18 cellular contexts compared by ENCODE assay signal in genomic region chr15:88299502-88299901, GRCh38. TPM values are rescaled to one million over a fixed set of nuclear protein-coding genes. Genes with fewer than 3 reads are reported as not detected.
DNase-seq lines count a peak whose midpoint lies in the region; ATAC-seq, FAIRE-seq and TF ChIP-seq lines count a peak whose summit lies in the region.
"Had no signal": no experiment of that assay in that cellular context is flagged by ENCODE, and none has a peak within 500 bp of the region (broad histone marks: within the 10 kb centered on the region; RNA-seq: fewer than 3 reads in every experiment).

No MANE protein-coding gene starts in this region.

- POLR2A ChIA-PET in H1 (lab: Charles Lee; ENCODE audit: partially characterized antibody): no interaction called here

- no peak for FAIRE-seq in H1 (lab: Jason Lieb, UNC)
- FAIRE-seq: A549, HepG2 had no signal

- ATAC-seq in HG03565 (IDR thresholded peaks at IDR 0.05; ENCODE audit: unreplicated experiment): no peak
- ATAC-seq: A549; CD8-positive, alpha-beta T cell; HepG2 had no signal

- H3K4me3 ChIP-seq in H1 (ENCODE audit: extremely low read depth in 1 of 4, insufficient read depth in 2 of 4, low read depth in 3 of 4, low read length in 4 of 4): no peak overlapping the region
- H3K4me3 ChIP-seq in neuronal stem cell (ENCODE audit: low read length in 2 of 2): no peak overlapping the region
- H3K4me3 ChIP-seq in Peyer's patch: no peak overlapping the region
- H3K4me3 ChIP-seq: A549, BLaER1, PC-9 had no signal

- H2BK15ac ChIP-seq in H1 (ENCODE audit: low read length) (no peak overlapping the region), neuronal stem cell (ENCODE audit: low read length) (no peak overlapping the region)

- H3K36me3 ChIP-seq in H1 (ENCODE audit: control insufficient read depth in 2 of 4, insufficient read depth in 4 of 4, low read length in 3 of 4) (no peaks in the 10 kb centered on the region), neuronal stem cell (replicated peaks in 1 of 2; ENCODE audit: control insufficient read depth in 2 of 2, insufficient read depth in 2 of 2, low read length in 2 of 2) (no peaks in the 10 kb centered on the region), Peyer's patch (no peaks in the 10 kb centered on the region)
- H3K36me3 ChIP-seq: BLaER1 had no signal

- WGBS in H1 (ENCODE audit: extremely low coverage in 1 of 2, insufficient coverage in 1 of 2, insufficient read length in 1 of 2, insufficient replicate concordance in 2 of 2, low coverage in 1 of 2, low lambda C conversion rate in 2 of 2, missing lambda C conversion rate in 1 of 2), 2 experiments: 71% methylated on average over 4 of the region's 4 CpGs; no CpG with 5 or more reads in 1 of the 2 experiments
- WGBS in neuronal stem cell (ENCODE audit: extremely low coverage in 2 of 2, insufficient read length in 2 of 2, insufficient replicate concordance in 1 of 2), 2 donors: no CpG with 5 or more reads among the region's 4 CpGs

- H3K4me2 ChIP-seq in H1 (ENCODE audit: insufficient read depth in 1 of 2, low read depth in 2 of 2, low read length in 2 of 2) (no peak overlapping the region; a peak in 1 of 4 replicates), neuronal stem cell (ENCODE audit: insufficient read depth, low read length, poor library complexity, severe bottlenecking) (no peak overlapping the region)
- H3K4me2 ChIP-seq: A549, BLaER1, PC-9 had no signal

- H3K4ac ChIP-seq in H1 (replicated peaks; ENCODE audit: insufficient read length, low read depth, low read length): no peak overlapping the region
- no peak overlapping the region for H3K4ac ChIP-seq in neuronal stem cell (ENCODE audit: low read length)

- H3K27me3 ChIP-seq in H1 (replicated peaks in 1 of 4; ENCODE audit: control insufficient read depth in 3 of 4, extremely low read depth in 1 of 4, insufficient read depth in 3 of 4, low read length in 3 of 4): no peaks in the 10 kb centered on the region
- no peaks in the 10 kb centered on the region for H3K27me3 ChIP-seq in neuronal stem cell (ENCODE audit: control insufficient read depth in 3 of 3, insufficient read depth in 3 of 3, low read depth in 1 of 3, low read length in 3 of 3)
- H3K27me3 ChIP-seq in Peyer's patch: no peaks in the 10 kb centered on the region
- H3K27me3 ChIP-seq: BLaER1 had no signal

- H2AFZ ChIP-seq in H1 (ENCODE audit: low read length) (0 out of 2 replicates have a peak overlapping the region, but pooled peaks have one; percentile 8), neuronal stem cell (ENCODE audit: low read length) (no peak overlapping the region)
- H2AFZ ChIP-seq: PC-9 had no signal

- H3K79me2 ChIP-seq in H1 (ENCODE audit: control insufficient read depth in 1 of 2, insufficient read depth in 2 of 2, low read length in 2 of 2): no peaks in the 10 kb centered on the region

- CTCF ChIA-PET in H1 (lab: Charles Lee; ENCODE audit: partially characterized antibody): interaction anchor here (0.9 to 4.4 kb wide), 11 partner anchors 10 to 150 kb away, joined by 3 to 43 read pairs (median 5); partner anchors contain the start of gene NTRK3

- no peak overlapping the region for H3K27ac ChIP-seq in H1 (ENCODE audit: low read depth, low read length)
- H3K27ac ChIP-seq in neuronal stem cell (replicated peaks; ENCODE audit: low read length): no peak overlapping the region
- H3K27ac ChIP-seq in Peyer's patch: no peak overlapping the region
- H3K27ac ChIP-seq: A549, BLaER1, PC-9 had no signal

- no peaks in the 10 kb centered on the region for H3K9me3 ChIP-seq in H1 (ENCODE audit: insufficient read depth in 2 of 2, low read depth in 1 of 2, low read length in 1 of 2)
- no peaks in the 10 kb centered on the region for H3K9me3 ChIP-seq in neuronal stem cell (replicated peaks in 1 of 2; ENCODE audit: control insufficient read depth in 2 of 2, insufficient read depth in 1 of 2, low read depth in 1 of 2, low read length in 2 of 2)
- no peaks in the 10 kb centered on the region for H3K9me3 ChIP-seq in Peyer's patch
- H3K9me3 ChIP-seq: A549, BLaER1 had no signal

- H2BK20ac ChIP-seq in H1 (ENCODE audit: low read length): no peak overlapping the region

- DNase-seq in G401 (ENCODE audit: low spot score): peak; percentile 91
- DNase-seq in NCI-H82 treated with DMSO at 0.1 percent for 48 hours (lab: John Stamatoyannopoulos, UW; ENCODE audit: unreplicated experiment): peak; percentile 82
- DNase-seq in H1 (ENCODE audit: low read depth in 1 of 2, low spot score in 2 of 2): no peak
- DNase-seq in neuronal stem cell (ENCODE audit: low spot score): no peak
- no peak for DNase-seq in hypothalamus (lab: John Stamatoyannopoulos, UW)
- DNase-seq in Peyer's patch: no peak
- DNase-seq: Calu3; CD8-positive, alpha-beta T cell; DMS79; KBM-7; NCI-H1105; NCI-H2081 treated with DMSO at 0.1 percent for 48 hours; PC-9 had no signal

- no peak overlapping the region for H4K5ac ChIP-seq in H1 (ENCODE audit: insufficient read length, low read depth, low read length)

- peaks cover 6 to 18% (median 9%) of the 10 kb centered on the region in 4 experiments for H3K4me1 ChIP-seq in H1 (replicated peaks in 1 of 4; ENCODE audit: control insufficient read depth in 3 of 4, insufficient read depth in 4 of 4, low read length in 3 of 4)
- H3K4me1 ChIP-seq in neuronal stem cell (ENCODE audit: control insufficient read depth in 2 of 2, insufficient read depth in 1 of 2, low read depth in 1 of 2, low read length in 2 of 2): peaks cover 0 to 16% of the 10 kb centered on the region in 2 donors
- no peaks in the 10 kb centered on the region for H3K4me1 ChIP-seq in Peyer's patch
- H3K4me1 ChIP-seq: BLaER1 had no signal

- no peak overlapping the region for H2BK120ac ChIP-seq in H1 (replicated peaks; ENCODE audit: low read depth, low read length)
- no peak overlapping the region for H2BK120ac ChIP-seq in neuronal stem cell (ENCODE audit: low read depth, low read length)

- no peak for TF ChIP-seq POLR2A in H1 (IDR thresholded peaks at IDR 0.05; ENCODE audit: control extremely low read depth in 1 of 2, low read depth in 2 of 2, low read length in 2 of 2)
- no peak for TF ChIP-seq POLR2A in Peyer's patch (IDR thresholded peaks at IDR 0.05)

- no peak overlapping the region for H2BK12ac ChIP-seq in H1 (ENCODE audit: low read depth, low read length)
- no peak overlapping the region for H2BK12ac ChIP-seq in neuronal stem cell (ENCODE audit: low read length)

- H4K91ac ChIP-seq in H1 (replicated peaks; ENCODE audit: insufficient read length, low read length) (no peak overlapping the region), neuronal stem cell (ENCODE audit: low read depth, low read length, poor library complexity) (no peak overlapping the region)

- no peak overlapping the region; the same call in 1 of the 2 replicates for H4K8ac ChIP-seq in H1 (ENCODE audit: extremely low read depth, insufficient read depth, low read length)
- no peak overlapping the region for H4K8ac ChIP-seq in neuronal stem cell (ENCODE audit: low read depth, low read length)

- H2BK5ac ChIP-seq in H1 (ENCODE audit: low read depth, low read length) (no peak overlapping the region), neuronal stem cell (ENCODE audit: low read length) (no peak overlapping the region)

- H3K23ac ChIP-seq in H1 (ENCODE audit: insufficient read length) (no peak overlapping the region), neuronal stem cell (ENCODE audit: low read depth, low read length, poor library complexity) (no peak overlapping the region)

- H3K79me1 ChIP-seq in H1 (ENCODE audit: low read depth, low read length): no peaks in the 10 kb centered on the region
- H3K79me1 ChIP-seq in neuronal stem cell (ENCODE audit: low read depth, low read length): no peaks in the 10 kb centered on the region

- in situ Hi-C loops in G401 (cut with HindIII; ENCODE audit: low sequenced_read_pairs): no loop called here

- no peak overlapping the region for H3K9ac ChIP-seq in H1 (replicated peaks in 1 of 4; ENCODE audit: extremely low read depth in 1 of 4, low read depth in 3 of 4, low read length in 3 of 4)
- H3K9ac ChIP-seq in neuronal stem cell (ENCODE audit: low read depth, low read length, poor library complexity): no peak overlapping the region
- H3K9ac ChIP-seq: BLaER1 had no signal

- no peak for TF ChIP-seq EP300 in H1 (IDR thresholded peaks at IDR 0.05; ENCODE audit: borderline replicate concordance in 1 of 2, low read depth in 2 of 2, low read length in 2 of 2)

- H3K18ac ChIP-seq in H1 (ENCODE audit: extremely low read depth, low read length) (no peak overlapping the region; the same call in 1 of the 2 replicates), neuronal stem cell (ENCODE audit: low read length) (peak overlapping the region; percentile 15)

- TF ChIP-seq CTCF in H1 (IDR thresholded peaks at IDR 0.05; ENCODE audit: control extremely low read depth in 1 of 3, insufficient read depth in 1 of 3, low read depth in 1 of 3, low read length in 3 of 3) (no peak), Peyer's patch (IDR thresholded peaks at IDR 0.05) (no peak)

- H3K14ac ChIP-seq in H1 (ENCODE audit: insufficient read length) (no peak overlapping the region), neuronal stem cell (ENCODE audit: low read length) (no peak overlapping the region)

- no peak overlapping the region for H3K56ac ChIP-seq in H1 (replicated peaks; ENCODE audit: insufficient read length, low read depth, low read length)

- H2AK5ac ChIP-seq in H1 (ENCODE audit: low read depth, low read length) (no peak overlapping the region), neuronal stem cell (ENCODE audit: low read depth, low read length) (peak overlapping the region; percentile 2)

- TF ChIP-seq RAD21 in H1 (IDR thresholded peaks at IDR 0.05 in 1 of 2, conservative IDR thresholded peaks at IDR 0.05 in 1 of 2; ENCODE audit: low read depth in 2 of 2, low read length in 2 of 2): no peak

- H4K20me1 ChIP-seq in H1 (replicated peaks in 1 of 2; ENCODE audit: control insufficient read depth in 1 of 2, insufficient read depth in 2 of 2, low read length in 2 of 2): no peaks in the 10 kb centered on the region
- H4K20me1 ChIP-seq: BLaER1 had no signal

- no peaks in the 10 kb centered on the region for H3K23me2 ChIP-seq in H1 (ENCODE audit: low read depth, low read length)

RNA-seq across cellular contexts. Expression of gene NTRK3, which starts 43.0 kb away (rescaled TPM):
- total RNA-seq in G401 (2014; rRNA removed; shearing (Covaris generic)): 2.5 and 6.8 TPM in 2 replicates
- total RNA-seq in H1 (2021; fragmentation: NEBNext Ultra II Directional; extraction: Animal tissue kit (Norgen Biotek cat#: 25700)): 4.5 and 4.6 TPM in 2 replicates
- 6.8 and 7.4 TPM in 2 replicates for polyA plus RNA-seq in H1 (2011; rRNA removed)
- 6.6 TPM for polyA plus RNA-seq in H1 (2011; cell fraction: cytosol; rRNA removed)
- polyA plus RNA-seq in H1 (2011; cell fraction: nucleus; rRNA removed): 15.9 TPM
- 2.3 to 4.3 TPM (median 3.8 TPM) in 4 replicates for polyA plus RNA-seq in H1 (2012, experiment 1 of 2)
- polyA plus RNA-seq in H1 (2012, experiment 2 of 2): 2.0 TPM
- 3.3 TPM for polyA plus RNA-seq in H1 (2013, experiment 1 of 2)
- 3.0 TPM for polyA plus RNA-seq in H1 (2013, experiment 2 of 2)
- 13.5 and 15.7 TPM in 2 replicates for polyA minus RNA-seq in H1 (2011; rRNA and poly(A)+ RNA removed)
- 13.7 TPM for polyA minus RNA-seq in H1 (2011; cell fraction: cytosol; rRNA and poly(A)+ RNA removed)
- polyA minus RNA-seq in H1 (2011; cell fraction: nucleus; rRNA and poly(A)+ RNA removed): 10.5 TPM
- polyA plus RNA-seq in neuronal stem cell (2013, experiment 1 of 2): 7.7 TPM
- 7.6 TPM for polyA plus RNA-seq in neuronal stem cell (2013, experiment 2 of 2)
- total RNA-seq in Peyer's patch: 1 to 10 TPM in 3 of 4 donors, under 1 TPM in 1; 0.35 to 5.8 (median 3.0) TPM
- total RNA-seq: Calu3; CD8-positive, alpha-beta T cell; HepG2; NCI-H460; PC-9 had no signal
- polyA plus RNA-seq: HepG2 had no signal

Comparison
In these comparisons a context has a peak if more than half of its experiments do, and no peak if none do; other contexts are left out.
1. DNase-seq: peak in G401 (single experiment) and NCI-H82 treated with DMSO at 0.1 percent for 48 hours (single experiment); none in H1 (0 of 2), neuronal stem cell (single experiment), hypothalamus (0 of 51) and Peyer's patch (0 of 3).